10 cellular contexts compared by ENCODE assay signal in the genomic region with DNA sequence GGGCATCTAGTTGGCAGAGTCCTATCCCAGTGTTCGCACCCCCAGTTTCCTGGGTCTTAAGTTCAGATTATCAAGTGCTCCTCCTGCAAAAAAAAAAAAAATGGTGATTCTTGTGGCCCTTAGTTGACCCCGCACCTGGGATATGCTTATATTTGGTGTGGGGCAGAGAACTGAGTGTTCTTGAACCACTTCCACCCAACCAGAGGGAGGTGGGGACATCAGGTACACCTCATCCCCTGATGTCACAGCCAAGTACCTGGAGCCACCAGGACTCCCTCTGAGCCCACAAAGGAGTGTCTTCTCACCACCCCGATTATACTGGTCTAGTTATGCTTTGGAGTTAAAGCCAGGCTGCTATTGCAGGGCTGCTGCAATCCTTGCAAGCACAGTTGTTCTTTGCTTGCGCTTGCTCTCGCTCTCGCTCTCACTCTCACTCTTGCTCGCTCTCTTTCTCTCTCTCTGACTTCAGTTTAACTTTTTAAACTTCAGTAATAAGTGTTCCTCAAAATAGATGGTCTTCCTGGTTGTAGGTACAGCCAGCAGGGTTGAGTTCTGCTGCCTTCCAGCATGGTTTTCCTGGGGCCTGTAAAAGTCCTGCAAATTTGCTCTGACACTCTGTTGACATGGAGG.
DNase-seq lines count a peak whose midpoint lies in the region; ATAC-seq, FAIRE-seq and TF ChIP-seq lines count a peak whose summit lies in the region.
"Had no signal": no experiment of that assay in that cellular context is flagged by ENCODE, and none has a peak within 500 bp of the region (broad histone marks: within the 10 kb centered on the region; RNA-seq: fewer than 3 reads in every experiment).

No MANE protein-coding gene starts in this region.

- H3K9ac ChIP-seq in HCT116 (ENCODE audit: low read length) (no peak overlapping the region), GM12878 (ENCODE audit: control insufficient read depth, insufficient read depth, low read length) (no peak overlapping the region), rectal smooth muscle tissue (ENCODE audit: low read length) (no peak overlapping the region)

- no peaks in the 10 kb centered on the region for H4K20me1 ChIP-seq in HCT116 (ENCODE audit: insufficient read depth)
- H4K20me1 ChIP-seq in GM12878 (ENCODE audit: control insufficient read depth, insufficient read depth) = no peaks in the 10 kb centered on the region

- H3K27ac ChIP-seq in HCT116 (ENCODE audit: low read depth, low read length) (no peak overlapping the region), GM12878 (ENCODE audit: control insufficient read depth, insufficient read depth) (no peak overlapping the region), left ventricle myocardium inferior (replicated peaks) (peak overlapping the region; percentile 82), rectal smooth muscle tissue (ENCODE audit: low read depth, low read length) (peak overlapping the region; percentile 44)
- H3K27ac ChIP-seq: SJCRH30 had no signal

- H3K9me2 ChIP-seq in HCT116 (ENCODE audit: insufficient read depth) = no peaks in the 10 kb centered on the region

- H2AFZ ChIP-seq in HCT116 (ENCODE audit: low read depth, low read length, poor library complexity, severe bottlenecking) (no peak overlapping the region), GM12878 (ENCODE audit: control insufficient read depth, low read depth, low read length) (no peak overlapping the region)

- no peaks in the 10 kb centered on the region for H3K36me3 ChIP-seq in HCT116 (ENCODE audit: control insufficient read depth in 1 of 2, insufficient read depth in 2 of 2, low read length in 2 of 2)
- H3K36me3 ChIP-seq in GM12878 (ENCODE audit: control insufficient read depth in 2 of 2, insufficient read depth in 2 of 2, low read length in 1 of 2) = no peaks in the 10 kb centered on the region
- no peaks in the 10 kb centered on the region for H3K36me3 ChIP-seq in left ventricle myocardium inferior
- no peaks in the 10 kb centered on the region for H3K36me3 ChIP-seq in rectal smooth muscle tissue (ENCODE audit: control insufficient read depth, insufficient read depth, low read length)
- H3K36me3 ChIP-seq: SJCRH30 had no signal

- no peak for TF ChIP-seq EP300 in GM12878 (IDR thresholded peaks at IDR 0.05; ENCODE audit: borderline replicate concordance in 1 of 2, control insufficient read depth in 1 of 2, low read depth in 2 of 2, low read length in 2 of 2)

- intact Hi-C loops in HCT116 (cut with micrococcal nuclease) (no loop called here), GM12878 (cut with micrococcal nuclease; ENCODE audit: unreplicated experiment) (no loop called here), left ventricle myocardium inferior (cut with micrococcal nuclease) (no loop called here)

- TF ChIP-seq RAD21 in HCT116 (IDR thresholded peaks at IDR 0.05; ENCODE audit: low read depth) (no peak), GM12878 (IDR thresholded peaks at IDR 0.05; ENCODE audit: insufficient read depth, low read depth, low read length) (no peak)

- POLR2A ChIA-PET in HCT116 (lab: Charles Lee) = no interaction called here
- POLR2A ChIA-PET in GM12878 (lab: Charles Lee) = no interaction called here

- SMC1A ChIA-PET in GM12878 (lab: Charles Lee; ENCODE audit: uncharacterized antibody, unreplicated experiment) = interaction anchor here (1.9 kb wide), 1 partner anchor 8 kb away, joined by 19 read pairs; no protein-coding TSS in a partner anchor

- no peak for TF ChIP-seq POLR2A in HCT116 (IDR thresholded peaks at IDR 0.05; ENCODE audit: borderline replicate concordance, extremely low read depth, insufficient read depth, insufficient read length)
- no peak for TF ChIP-seq POLR2A in GM12878 (IDR thresholded peaks at IDR 0.05; ENCODE audit: low read depth, low read length)

- peak overlapping the region; percentile 54 for H3K4me2 ChIP-seq in HCT116 (ENCODE audit: low read length)
- H3K4me2 ChIP-seq in GM12878 (ENCODE audit: control insufficient read depth, insufficient read depth) = no peak overlapping the region

- H3K9me3 ChIP-seq in HCT116 (ENCODE audit: control insufficient read depth in 1 of 2, insufficient read depth in 1 of 2, low read depth in 1 of 2, low read length in 2 of 2) (peaks cover 3 to 11% of the 10 kb centered on the region in 2 experiments; a peak in 3 of 4 replicates), GM12878 (replicated peaks; ENCODE audit: control insufficient read depth, insufficient read depth, low read length) (peaks cover 9% of the 10 kb centered on the region), left ventricle myocardium inferior (replicated peaks) (peaks cover 12% of the 10 kb centered on the region)
- H3K9me3 ChIP-seq: SJCRH30 had no signal

- DNase-seq in HCT116 (ENCODE audit: low read depth, low spot score) (no peak), GM12878 (ENCODE audit: low read depth, low spot score) (no peak), left ventricle myocardium inferior (no peak), cerebellar nuclear complex (lab: John Stamatoyannopoulos, UW) (no peak), GM19239 (ENCODE audit: insufficient read length, low spot score) (no peak), NCI-H510A (lab: John Stamatoyannopoulos, UW) (no peak)

- BruUV-seq in HCT116 (replicated peaks; lab: Mats Ljungman, UMichigan) (no TSS peak), GM12878 (replicated peaks; lab: Mats Ljungman, UMichigan) (no TSS peak)

- TF ChIP-seq CTCF in HCT116 (IDR thresholded peaks at IDR 0.05 in 2 of 3, conservative IDR thresholded peaks at IDR 0.05 in 1 of 3; ENCODE audit: borderline replicate concordance in 1 of 3, insufficient read depth in 1 of 3, low read depth in 2 of 3, low read length in 2 of 3) (no peak), GM12878 (IDR thresholded peaks at IDR 0.05 in 2 of 3, conservative IDR thresholded peaks at IDR 0.05 in 1 of 3; ENCODE audit: control insufficient read depth in 2 of 3, extremely low read depth in 1 of 3, insufficient read depth in 1 of 3, low read depth in 3 of 3, low read length in 3 of 3) (no peak), left ventricle myocardium inferior (IDR thresholded peaks at IDR 0.05; ENCODE audit: borderline replicate concordance) (no peak)

- H3K4me1 ChIP-seq in HCT116 (ENCODE audit: control insufficient read depth in 1 of 2, insufficient read depth in 2 of 2, low read length in 2 of 2) (peaks cover 27 to 44% of the 10 kb centered on the region in 2 experiments), GM12878 (ENCODE audit: control insufficient read depth, insufficient read depth, low read length) (peaks cover 17% of the 10 kb centered on the region), left ventricle myocardium inferior (peaks cover 75% of the 10 kb centered on the region), rectal smooth muscle tissue (ENCODE audit: control insufficient read depth, insufficient read depth, low read length) (no peaks in the 10 kb centered on the region)

- in situ Hi-C loops in GM12878 (cut with MboI) = no loop called here

- H3K79me2 ChIP-seq in HCT116 (ENCODE audit: insufficient read depth, low read length) = no peaks in the 10 kb centered on the region
- H3K79me2 ChIP-seq in GM12878 (ENCODE audit: control insufficient read depth, insufficient read depth, low read length) = no peaks in the 10 kb centered on the region

- WGBS in GM12878 (ENCODE audit: insufficient coverage, insufficient replicate concordance, low lambda C conversion rate, missing lambda C conversion rate) = 71% methylated on average over 7 of the region's 7 CpGs

- ATAC-seq in HCT116 (no peak), GM12878 (peak; percentile 28; the same call in 2 of the 3 replicates), HG03045 (IDR thresholded peaks at IDR 0.05; ENCODE audit: unreplicated experiment) (no peak)

- no peak overlapping the region for H3K4me3 ChIP-seq in HCT116 (replicated peaks in 1 of 2; ENCODE audit: low read depth in 1 of 2, low read length in 2 of 2)
- H3K4me3 ChIP-seq in GM12878 = no peak overlapping the region
- no peak overlapping the region for H3K4me3 ChIP-seq in left ventricle myocardium inferior
- no peak overlapping the region for H3K4me3 ChIP-seq in rectal smooth muscle tissue (ENCODE audit: low read length)
- H3K4me3 ChIP-seq: K562, SJCRH30 had no signal

- FAIRE-seq in GM12878 (lab: Jason Lieb, UNC) = no peak
- FAIRE-seq in GM19239 (lab: Jason Lieb, UNC) = no peak
- FAIRE-seq: K562 had no signal

- H3K27me3 ChIP-seq in HCT116 (ENCODE audit: insufficient read depth, low read length) (no peaks in the 10 kb centered on the region), GM12878 (replicated peaks in 1 of 2; ENCODE audit: control insufficient read depth in 2 of 2, insufficient read depth in 2 of 2, low read length in 1 of 2) (no peaks in the 10 kb centered on the region), left ventricle myocardium inferior (ENCODE audit: low read depth) (no peaks in the 10 kb centered on the region), rectal smooth muscle tissue (ENCODE audit: control insufficient read depth, insufficient read depth, low read length) (no peaks in the 10 kb centered on the region)
- H3K27me3 ChIP-seq: SJCRH30 had no signal

- CTCF ChIA-PET in HCT116 (lab: Charles Lee) (no interaction called here), GM12878 (lab: Yijun Ruan, JAX) (interaction anchor here (1.4 kb wide), 1 partner anchor 128 kb away, joined by 4 read pairs; no protein-coding TSS in a partner anchor)

- RAD21 ChIA-PET in HCT116 (lab: Charles Lee; ENCODE audit: low non-redundant PET in 1 of 2, low total read pairs in 2 of 2, uncharacterized antibody in 2 of 2, unreplicated experiment in 2 of 2) (no interaction called here), GM12878 (lab: Charles Lee; ENCODE audit: unreplicated experiment) (no interaction called here)

TF ChIP-seq in HCT116, 20 proteins besides CTCF, POLR2A, EP300 and RAD21:
- TF ChIP-seq, protein P1, sequence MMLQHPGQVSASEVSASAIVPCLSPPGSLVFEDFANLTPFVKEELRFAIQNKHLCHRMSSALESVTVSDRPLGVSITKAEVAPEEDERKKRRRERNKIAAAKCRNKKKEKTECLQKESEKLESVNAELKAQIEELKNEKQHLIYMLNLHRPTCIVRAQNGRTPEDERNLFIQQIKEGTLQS (IDR thresholded peaks at IDR 0.05) = no peak
- no peak for TF ChIP-seq JUND (IDR thresholded peaks at IDR 0.05)

TF ChIP-seq in GM12878, 131 proteins besides CTCF, POLR2A, EP300 and RAD21 (continues in another document):
- TF ChIP-seq USF2 (IDR thresholded peaks at IDR 0.05; ENCODE audit: borderline replicate concordance, low read depth, low read length) = no peak

Comparison
In these comparisons a context has a peak if more than half of its experiments do, and no peak if none do; other contexts are left out.
1. H3K27ac ChIP-seq: peak in left ventricle myocardium inferior (single experiment) and rectal smooth muscle tissue (single experiment); none in HCT116 (single experiment) and GM12878 (single experiment).